In genomic region chr12:92600052-92600451, GRCh38 we compare ENCODE assay signal across 1 cellular context.
TF ChIP-seq lines count a peak whose summit lies in the region.

No MANE protein-coding gene starts in this region.

TF ChIP-seq in GM12878, 131 proteins besides CTCF, POLR2A, EP300 and RAD21 (continued from another document):
- no peak for TF ChIP-seq ZNF592 (IDR thresholded peaks at IDR 0.05)
TF ChIP-seq in GM12878: peak in this region for 1.
